In the genomic region with DNA sequence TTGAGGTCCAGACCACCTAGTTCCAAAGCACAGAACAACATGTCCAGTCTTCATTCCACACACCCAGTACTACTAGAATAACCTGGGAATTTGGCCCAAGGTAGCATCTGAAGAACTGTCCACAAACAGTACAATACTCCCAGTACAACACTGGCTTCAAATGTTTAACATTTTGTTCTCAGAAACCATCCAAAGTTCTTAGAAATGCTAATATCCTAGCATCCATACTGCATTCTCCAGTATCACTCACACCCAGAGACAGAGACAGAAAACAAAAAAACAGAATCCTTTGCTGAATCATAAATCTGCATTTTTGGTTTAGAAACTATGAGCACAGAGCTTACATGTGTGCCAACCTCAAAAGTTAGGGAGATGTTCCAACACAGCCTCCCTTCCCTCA, we compare ENCODE assay signal across 24 cellular contexts.
"Had no signal": no experiment of that assay in that cellular context is flagged by ENCODE, and none has a peak within 500 bp of the region (broad histone marks: within the 10 kb centered on the region; RNA-seq: fewer than 3 reads in every experiment).

No MANE protein-coding gene starts in this region.

- H3K9me3 ChIP-seq: esophagus squamous epithelium, heart left ventricle, mucosa of descending colon, psoas muscle, thoracic aorta had no signal

- H3K4me1 Mint-ChIP-seq: stimulated activated effector memory CD8-positive, alpha-beta T cell treated with anti-CD3 and anti-CD28 coated beads, Interleukin-12 subunit alpha, Interleukin-12 subunit beta, amount 100 ng/mL, for 72 hours had no signal

- DNase-seq: activated CD4-positive, alpha-beta T cell treated with anti-CD3 and anti-CD28 coated beads, Interleukin-2, amount 10 ng/mL, durations not matched to agents 7 days and 5 days; activated CD4-positive, CD25-positive, alpha-beta regulatory T cell; activated CD8-positive, alpha-beta T cell treated with anti-CD3 and anti-CD28 coated beads, Interleukin-2, amount 10 ng/mL, durations not matched to agents 7 days and 5 days; activated naive CD4-positive, alpha-beta T cell treated with anti-CD3 and anti-CD28 coated beads for 36 hours; activated T-cell treated with anti-CD3 and anti-CD28 coated beads, Interleukin-2, amount 50 U/mL, for 24 hours; dermis blood vessel endothelial cell; effector memory CD4-positive, alpha-beta T cell; esophagus squamous epithelium; heart left ventricle; kidney glomerular epithelial cell; left ventricle myocardium superior; mucosa of descending colon; naive B cell; psoas muscle; right cardiac atrium; small intestine; stimulated activated CD4-positive, alpha-beta T cell treated with anti-CD3 and anti-CD28 coated beads, Interleukin-15, amount 100 ng/mL, for 24 hours; stimulated activated CD4-positive, alpha-beta T cell treated with anti-CD3 and anti-CD28 coated beads, Interleukin-4, amount 100 ng/mL, for 24 hours; T-helper 1 cell; T-helper 9 cell had no signal

- H3K36me3 Mint-ChIP-seq: memory B cell; naive B cell; neural progenitor cell; stimulated activated effector memory CD8-positive, alpha-beta T cell treated with anti-CD3 and anti-CD28 coated beads, Interleukin-12 subunit alpha, Interleukin-12 subunit beta, amount 100 ng/mL, for 72 hours had no signal

- ATAC-seq: activated CD8-positive, alpha-beta T cell treated with anti-CD3 and anti-CD28 coated beads, Interleukin-2, amount 10 ng/mL, durations not matched to agents 7 days and 5 days; left ventricle myocardium superior; mucosa of descending colon; right cardiac atrium; stimulated activated effector memory CD8-positive, alpha-beta T cell treated with anti-CD3 and anti-CD28 coated beads, Interleukin-12 subunit alpha, Interleukin-12 subunit beta, amount 100 ng/mL, for 72 hours had no signal

- H3K4me1 ChIP-seq: neural progenitor cell, psoas muscle had no signal

- H3K9ac ChIP-seq: neural progenitor cell had no signal

- H3K36me3 ChIP-seq: esophagus squamous epithelium, heart left ventricle, neural progenitor cell, thoracic aorta had no signal

- H3K27me3 Mint-ChIP-seq: activated CD4-positive, alpha-beta T cell treated with anti-CD3 and anti-CD28 coated beads, Interleukin-2, amount 10 ng/mL, durations not matched to agents 7 days and 5 days; activated T-cell treated with anti-CD3 and anti-CD28 coated beads, Interleukin-2, amount 50 U/mL, for 24 hours had no signal

- H3K27ac ChIP-seq: esophagus squamous epithelium, heart left ventricle, neural progenitor cell, psoas muscle, thoracic aorta had no signal

- H3K4me3 Mint-ChIP-seq: activated CD4-positive, alpha-beta T cell treated with anti-CD3 and anti-CD28 coated beads, Interleukin-2, amount 10 ng/mL, durations not matched to agents 7 days and 5 days; activated CD8-positive, alpha-beta T cell treated with anti-CD3 and anti-CD28 coated beads, Interleukin-2, amount 10 ng/mL, durations not matched to agents 7 days and 5 days; activated naive CD4-positive, alpha-beta T cell treated with anti-CD3 and anti-CD28 coated beads for 36 hours; activated T-cell treated with anti-CD3 and anti-CD28 coated beads, Interleukin-2, amount 50 U/mL, for 24 hours; memory B cell; naive B cell; neural progenitor cell; stimulated activated effector memory CD8-positive, alpha-beta T cell treated with anti-CD3 and anti-CD28 coated beads, Interleukin-12 subunit alpha, Interleukin-12 subunit beta, amount 100 ng/mL, for 72 hours had no signal

- H3K27me3 ChIP-seq: heart left ventricle, neural progenitor cell had no signal

- H3K9me3 Mint-ChIP-seq: memory B cell; neural progenitor cell; stimulated activated effector memory CD8-positive, alpha-beta T cell treated with anti-CD3 and anti-CD28 coated beads, Interleukin-12 subunit alpha, Interleukin-12 subunit beta, amount 100 ng/mL, for 72 hours had no signal

- H3K4me3 ChIP-seq: esophagus squamous epithelium, heart left ventricle, mucosa of descending colon, neural progenitor cell, psoas muscle, thoracic aorta had no signal

- H3K27ac Mint-ChIP-seq: activated CD8-positive, alpha-beta T cell treated with anti-CD3 and anti-CD28 coated beads, Interleukin-2, amount 10 ng/mL, durations not matched to agents 7 days and 5 days; activated naive CD4-positive, alpha-beta T cell treated with anti-CD3 and anti-CD28 coated beads for 36 hours; activated T-cell treated with anti-CD3 and anti-CD28 coated beads, Interleukin-2, amount 50 U/mL, for 24 hours; memory B cell; neural progenitor cell; stimulated activated effector memory CD8-positive, alpha-beta T cell treated with anti-CD3 and anti-CD28 coated beads, Interleukin-12 subunit alpha, Interleukin-12 subunit beta, amount 100 ng/mL, for 72 hours had no signal
